ENCODE assay signal across 18 cellular contexts in the genomic region with DNA sequence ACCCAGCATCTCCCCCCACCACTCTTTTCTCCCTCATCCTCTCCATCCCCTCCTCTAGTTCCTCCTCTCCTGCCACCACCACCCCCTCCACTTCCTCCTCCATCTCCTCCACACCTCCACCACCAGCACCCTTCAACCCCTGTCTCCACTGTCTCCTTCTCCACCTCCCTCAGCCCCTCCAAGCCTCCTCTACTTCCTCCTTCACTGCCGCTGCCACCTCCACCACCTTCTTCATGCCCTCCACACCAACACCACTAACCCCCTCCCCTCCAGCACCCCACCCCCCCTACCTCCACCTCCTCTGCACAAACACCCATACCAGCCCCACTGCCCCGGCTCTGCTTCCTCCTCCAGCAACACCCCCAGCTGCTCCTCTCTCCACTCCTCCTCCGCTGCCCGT.
DNase-seq lines count a peak whose midpoint lies in the region; ATAC-seq and TF ChIP-seq lines count a peak whose summit lies in the region.
"Had no signal": no experiment of that assay in that cellular context is flagged by ENCODE, and none has a peak within 500 bp of the region (broad histone marks: within the 10 kb centered on the region; RNA-seq: fewer than 3 reads in every experiment).

No MANE protein-coding gene starts in this region.

- no peaks in the 10 kb centered on the region for H3K36me3 ChIP-seq in WERI-Rb-1

- H3K27ac Mint-ChIP-seq in activated T-helper 17 cell treated with anti-CD3 and anti-CD28 coated beads, Interleukin-2, amount 50 U/mL, for 72 hours: peak overlapping the region; percentile 31
- peak overlapping the region; percentile 52 for H3K27ac Mint-ChIP-seq in neural crest cell (ENCODE audit: unreplicated experiment)
- H3K27ac Mint-ChIP-seq: CD14-positive monocyte, GM23338 had no signal

- no peak for TF ChIP-seq CTCF in neural crest cell (conservative IDR thresholded peaks at IDR 0.05)
- TF ChIP-seq CTCF in WERI-Rb-1 (IDR thresholded peaks at IDR 0.05; ENCODE audit: low read depth, low read length): no peak

- H3K4me3 ChIP-seq in WERI-Rb-1 (ENCODE audit: low read depth, low read length): no peak overlapping the region
- H3K4me3 ChIP-seq: GM23338, SK-N-MC had no signal

- ATAC-seq in activated T-helper 17 cell treated with anti-CD3 and anti-CD28 coated beads, Interleukin-2, amount 50 U/mL, for 72 hours (replicated peaks): no peak
- ATAC-seq in HG03095 (IDR thresholded peaks at IDR 0.05; ENCODE audit: unreplicated experiment): no peak
- no peak for ATAC-seq in GM21737 (IDR thresholded peaks at IDR 0.05; ENCODE audit: unreplicated experiment)
- ATAC-seq: GM23338, HCT116 had no signal

- peaks cover 47% of the 10 kb centered on the region for H3K27me3 Mint-ChIP-seq in activated T-helper 17 cell treated with anti-CD3 and anti-CD28 coated beads, Interleukin-2, amount 50 U/mL, for 72 hours
- peaks cover 62% of the 10 kb centered on the region for H3K27me3 Mint-ChIP-seq in neural crest cell (ENCODE audit: low read depth)

- no peaks in the 10 kb centered on the region for H3K27me3 ChIP-seq in WERI-Rb-1 (ENCODE audit: insufficient read depth, low read depth, severe bottlenecking)

- peak overlapping the region; percentile 11 for H3K4me3 Mint-ChIP-seq in activated T-helper 17 cell treated with anti-CD3 and anti-CD28 coated beads, Interleukin-2, amount 50 U/mL, for 72 hours
- H3K4me3 Mint-ChIP-seq in neural crest cell: peak overlapping the region; percentile 24
- H3K4me3 Mint-ChIP-seq: GM23338 had no signal

- H3K9me3 Mint-ChIP-seq in activated T-helper 17 cell treated with anti-CD3 and anti-CD28 coated beads, Interleukin-2, amount 50 U/mL, for 72 hours: no peaks in the 10 kb centered on the region
- H3K9me3 Mint-ChIP-seq in neural crest cell: peaks cover 4% of the 10 kb centered on the region

- no peaks in the 10 kb centered on the region for H3K9me3 ChIP-seq in WERI-Rb-1 (ENCODE audit: severe bottlenecking)

- DNase-seq in GDM1 (lab: John Stamatoyannopoulos, UW) (peak; percentile 66), Kasumi-1 (lab: John Stamatoyannopoulos, UW) (peak; percentile 61 to 79), neural crest cell (ENCODE audit: low read depth, low spot score) (no peak), NCI-H1694 treated with DMSO at 0.1 percent for 48 hours (lab: John Stamatoyannopoulos, UW) (no peak), WERI-Rb-1 (no peak)
- DNase-seq: COR-L47, KG1, NCI-H1092 treated with DMSO at 0.1 percent for 48 hours, NCI-H146, NCI-H2081, SHP77 had no signal

- H3K27ac ChIP-seq in WERI-Rb-1: no peak overlapping the region

- H3K4me1 Mint-ChIP-seq in activated T-helper 17 cell treated with anti-CD3 and anti-CD28 coated beads, Interleukin-2, amount 50 U/mL, for 72 hours: peaks cover 9% of the 10 kb centered on the region
- peaks cover 42% of the 10 kb centered on the region for H3K4me1 Mint-ChIP-seq in neural crest cell

- no peaks in the 10 kb centered on the region for H3K36me3 Mint-ChIP-seq in activated T-helper 17 cell treated with anti-CD3 and anti-CD28 coated beads, Interleukin-2, amount 50 U/mL, for 72 hours (ENCODE audit: low read depth)
- peaks cover 5% of the 10 kb centered on the region for H3K36me3 Mint-ChIP-seq in neural crest cell (ENCODE audit: low read depth)
- H3K36me3 Mint-ChIP-seq: CD14-positive monocyte had no signal

Comparison
In these comparisons a context has a peak if more than half of its experiments do, and no peak if none do; other contexts are left out.
1. DNase-seq: peak in GDM1 (single experiment) and Kasumi-1 (2 of 2); none in neural crest cell (single experiment), NCI-H1694 treated with DMSO at 0.1 percent for 48 hours (single experiment) and WERI-Rb-1 (single experiment).